In genomic region chr1:18927654-18928272, GRCh38 we compare ENCODE assay signal across 8 cellular contexts. TPM values are rescaled to one million over a fixed set of nuclear protein-coding genes. Genes with fewer than 3 reads are reported as not detected.
DNase-seq lines count a peak whose midpoint lies in the region; ATAC-seq and TF ChIP-seq lines count a peak whose summit lies in the region.

No MANE protein-coding gene starts in this region.

- peaks cover 34 to 39% of the 10 kb centered on the region in 2 experiments; a peak in 3 of 4 replicates for H3K4me1 ChIP-seq in SK-N-SH (ENCODE audit: control insufficient read depth in 1 of 2, insufficient read depth in 2 of 2, low read depth in 1 of 2, low read length in 1 of 2)

- POLR2A ChIA-PET in SK-N-SH (lab: Yijun Ruan, JAX): no interaction called here

- H3K79me2 ChIP-seq in SK-N-SH (ENCODE audit: insufficient read depth): peaks cover 66% of the 10 kb centered on the region

- H3K36me3 ChIP-seq in SK-N-SH (replicated peaks in 1 of 2; ENCODE audit: control insufficient read depth in 1 of 2, insufficient read depth in 2 of 2, low read length in 1 of 2): no peaks in the 10 kb centered on the region
- no peaks in the 10 kb centered on the region for H3K36me3 ChIP-seq in WERI-Rb-1

- CTCF ChIA-PET in SK-N-SH (lab: Yijun Ruan, JAX): interaction anchor here (0.6 to 8.4 kb wide), 5 partner anchors 14 to 331 kb away, joined by 3 to 98 read pairs (median 3); no protein-coding TSS in a partner anchor

- peak overlapping the region; percentile 73; the same call in 1 of the 2 replicates for H3K9ac ChIP-seq in SK-N-SH

- no peak for TF ChIP-seq EP300 in SK-N-SH (IDR thresholded peaks at IDR 0.05; ENCODE audit: borderline replicate concordance in 1 of 2, low read depth in 1 of 2, low read length in 1 of 2)

- H3K4me3 ChIP-seq in SK-N-SH (ENCODE audit: low read depth in 2 of 2, low read length in 1 of 2) (no peak overlapping the region), choroid plexus epithelial cell (ENCODE audit: low read depth, low read length) (no peak overlapping the region), WERI-Rb-1 (ENCODE audit: low read depth, low read length) (no peak overlapping the region), foreskin fibroblast (ENCODE audit: low read depth in 1 of 2, low read length in 2 of 2) (no peak overlapping the region)

- H3K9me2 ChIP-seq in SK-N-SH: no peaks in the 10 kb centered on the region

- H3K9me3 ChIP-seq in SK-N-SH (no peaks in the 10 kb centered on the region), WERI-Rb-1 (ENCODE audit: severe bottlenecking) (no peaks in the 10 kb centered on the region)

- H3K27me3 ChIP-seq in SK-N-SH (ENCODE audit: insufficient read depth): no peaks in the 10 kb centered on the region
- no peaks in the 10 kb centered on the region for H3K27me3 ChIP-seq in WERI-Rb-1 (ENCODE audit: insufficient read depth, low read depth, severe bottlenecking)

- peak overlapping the region in 1 of 2 experiments; percentile 94; a peak in 2 of 4 replicates for H3K27ac ChIP-seq in SK-N-SH (ENCODE audit: low read depth in 2 of 2, low read length in 1 of 2)
- H3K27ac ChIP-seq in WERI-Rb-1: no peak overlapping the region

- 48% methylated on average over 9 of the region's 12 CpGs for WGBS in SK-N-SH (ENCODE audit: low lambda C conversion rate)

- TF ChIP-seq CTCF in SK-N-SH (IDR thresholded peaks at IDR 0.05) (no peak), choroid plexus epithelial cell (conservative IDR thresholded peaks at IDR 0.05; ENCODE audit: low read depth, low read length) (no peak), WERI-Rb-1 (IDR thresholded peaks at IDR 0.05; ENCODE audit: low read depth, low read length) (no peak), foreskin fibroblast (IDR thresholded peaks at IDR 0.05; ENCODE audit: low read depth, low read length) (no peak)

- no peak overlapping the region for H2AFZ ChIP-seq in SK-N-SH (ENCODE audit: low read depth)

- DNase-seq in GDM1 (lab: John Stamatoyannopoulos, UW) (peak; percentile 76), SK-N-SH (no peak), choroid plexus epithelial cell (ENCODE audit: low read depth) (peak; percentile 50), WERI-Rb-1 (no peak), foreskin fibroblast (no peak), medulla oblongata (ENCODE audit: extremely low spot score) (no peak)
- DNase-seq in stimulated activated CD4-positive, alpha-beta T cell treated with anti-CD3 and anti-CD28 coated beads, Interleukin-1b, Interleukin-23, amount 100 ng/mL, for 48 hours: peak; percentile 45

- no peaks in the 10 kb centered on the region for H3F3A ChIP-seq in SK-N-SH (replicated peaks; ENCODE audit: insufficient read depth)

- peak; percentile 40 for ATAC-seq in HG02852 (IDR thresholded peaks at IDR 0.05; ENCODE audit: unreplicated experiment)

- H4K20me1 ChIP-seq in SK-N-SH (ENCODE audit: insufficient read depth): no peaks in the 10 kb centered on the region

- H3K4me2 ChIP-seq in SK-N-SH: peak overlapping the region; percentile 66

- no peak for TF ChIP-seq RAD21 in SK-N-SH (IDR thresholded peaks at IDR 0.05; ENCODE audit: low read length)

TF ChIP-seq in SK-N-SH, 30 proteins besides CTCF, POLR2A, EP300 and RAD21:
- peak; percentile 21; the same call in 1 of the 2 replicates for TF ChIP-seq TCF12 (IDR thresholded peaks at IDR 0.05)
- TF ChIP-seq GABPA (IDR thresholded peaks at IDR 0.05; ENCODE audit: low read depth): no peak
- TF ChIP-seq SMC3 (IDR thresholded peaks at IDR 0.05; ENCODE audit: low read depth, low read length): no peak
- no peak for TF ChIP-seq GATA2 (CRISPR knock-in tag; IDR thresholded peaks at IDR 0.05)
- TF ChIP-seq IRF3 (IDR thresholded peaks at IDR 0.05; ENCODE audit: low read depth, low read length): no peak
- TF ChIP-seq REST (IDR thresholded peaks at IDR 0.05; ENCODE audit: low read depth, low read length): no peak
- no peak for TF ChIP-seq SIN3A (IDR thresholded peaks at IDR 0.05; ENCODE audit: borderline replicate concordance, low read depth, low read length)
- no peak for TF ChIP-seq POLR2AphosphoS5 (IDR thresholded peaks at IDR 0.05; ENCODE audit: low read depth, low read length)

RNA-seq across cellular contexts. Expression of gene ALDH4A1, which starts 25.4 kb away (rescaled TPM):
- 18.5 and 26.2 TPM in 2 replicates for polyA plus RNA-seq in SK-N-SH (2012; rRNA removed)
- 11.9 and 17.9 TPM in 2 replicates for polyA plus RNA-seq in SK-N-SH (2012; cell fraction: cytosol; rRNA removed)
- 38.5 and 69.7 TPM in 2 replicates for polyA plus RNA-seq in SK-N-SH (2012; cell fraction: nucleus; rRNA removed)

RNA-seq across cellular contexts. Expression of gene IFFO2, which starts 28.7 kb away (rescaled TPM):
- 10.5 TPM in 2 replicates for polyA plus RNA-seq in SK-N-SH (2012; rRNA removed)
- polyA plus RNA-seq in SK-N-SH (2012; cell fraction: cytosol; rRNA removed): 8.2 and 9.1 TPM in 2 replicates
- 18.5 and 29.7 TPM in 2 replicates for polyA plus RNA-seq in SK-N-SH (2012; cell fraction: nucleus; rRNA removed)

Comparison
In these comparisons a context has a peak if more than half of its experiments do, and no peak if none do; other contexts are left out.
1. DNase-seq: peak in GDM1 (single experiment), choroid plexus epithelial cell (single experiment) and stimulated activated CD4-positive, alpha-beta T cell treated with anti-CD3 and anti-CD28 coated beads, Interleukin-1b, Interleukin-23, amount 100 ng/mL, for 48 hours (single experiment); none in SK-N-SH (single experiment), WERI-Rb-1 (single experiment), foreskin fibroblast (0 of 2) and medulla oblongata (single experiment).